ENCODE assay signal across 16 cellular contexts in the genomic region with DNA sequence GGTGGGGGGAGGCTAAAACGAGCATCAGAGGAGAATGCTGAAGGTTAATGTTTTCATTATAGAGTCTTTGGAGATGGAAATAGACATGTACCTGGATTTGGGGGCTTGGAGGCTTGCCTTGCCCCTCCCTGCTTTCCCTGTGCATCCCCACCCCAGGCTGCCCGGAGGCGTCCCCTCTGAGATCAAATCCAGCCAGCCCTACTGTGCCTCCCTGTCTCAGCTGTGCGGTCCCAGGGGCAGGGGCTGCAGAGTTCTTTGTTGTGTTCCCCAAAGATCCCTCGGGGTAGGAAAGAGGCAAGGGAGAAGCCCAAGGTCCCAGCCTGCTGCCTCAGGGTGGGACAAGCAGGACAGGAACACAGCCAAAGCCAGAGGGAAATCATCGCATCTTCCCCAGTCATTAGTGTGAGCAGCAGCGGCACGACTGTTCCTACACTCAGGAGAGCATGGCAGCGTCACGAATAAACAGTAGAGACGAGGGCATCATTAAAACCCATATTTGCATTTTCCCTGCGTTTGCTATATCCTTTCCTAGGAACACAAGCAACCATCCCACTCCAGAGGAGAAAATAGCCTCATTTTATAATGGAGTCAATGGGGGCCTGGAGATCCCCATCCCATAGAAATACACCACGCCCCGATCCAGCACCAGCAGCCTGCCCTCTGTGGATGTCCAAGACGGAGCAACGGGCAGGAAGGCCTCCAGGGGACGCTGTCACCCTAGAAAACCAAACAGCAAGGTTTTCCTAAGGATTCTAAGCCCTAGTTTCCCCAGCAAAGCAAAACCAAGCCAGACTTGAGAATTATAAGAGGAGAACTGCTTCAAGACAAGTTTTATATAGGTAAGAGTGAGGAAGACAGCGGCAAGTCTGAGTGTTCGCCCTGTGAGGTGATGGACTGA. TPM values are rescaled to one million over a fixed set of nuclear protein-coding genes. Genes with fewer than 3 reads are reported as not detected.
A peak's percentile ranks its signal among the peaks of the same experiment; 100 is the strongest.
DNase-seq lines count a peak whose midpoint lies in the region; ATAC-seq and TF ChIP-seq lines count a peak whose summit lies in the region.
"Had no signal": no experiment of that assay in that cellular context is flagged by ENCODE, and none has a peak within 500 bp of the region (broad histone marks: within the 10 kb centered on the region; RNA-seq: fewer than 3 reads in every experiment).

No MANE protein-coding gene starts in this region.

- no peaks in the 10 kb centered on the region for H3K9me2 ChIP-seq in hepatocyte (replicated peaks; ENCODE audit: insufficient read depth)

- TF ChIP-seq CTCF in 22Rv1 (IDR thresholded peaks at IDR 0.05) (peak; percentile 74), GM12873 (IDR thresholded peaks at IDR 0.05; ENCODE audit: insufficient read depth, low read depth, low read length, missing control alignments) (peak; percentile 49), Panc1 (IDR thresholded peaks at IDR 0.05) (peak; percentile 58), hepatocyte (IDR thresholded peaks at IDR 0.05; ENCODE audit: poor library complexity) (peak; percentile 26)

- intact Hi-C loops in Panc1 (cut with micrococcal nuclease; ENCODE audit: unreplicated experiment), result no loop called here

- H3K27ac ChIP-seq in 22Rv1 (no peak overlapping the region), Panc1 (ENCODE audit: low read length) (no peak overlapping the region), hepatocyte (no peak overlapping the region)
- H3K27ac ChIP-seq: BLaER1, dorsolateral prefrontal cortex, SJSA1 had no signal

- in situ Hi-C loops in Panc1 (cut with HindIII; ENCODE audit: low pct_unique_long_range_greater_than_20kb, low sequenced_read_pairs), result no loop called here

- H3K36me3 ChIP-seq in Panc1 (ENCODE audit: control insufficient read depth, insufficient read depth, low read length) (no peaks in the 10 kb centered on the region), hepatocyte (replicated peaks; ENCODE audit: insufficient read depth, low read depth) (no peaks in the 10 kb centered on the region)
- H3K36me3 ChIP-seq: BLaER1, SJSA1 had no signal

- WGBS in hepatocyte (ENCODE audit: low lambda C conversion rate, missing lambda C conversion rate), result 75% methylated on average over 18 of the region's 19 CpGs

- CTCF ChIA-PET in Panc1 (lab: Charles Lee), result no interaction called here

- no peak for DNase-seq in Panc1 (ENCODE audit: low read depth, low spot score)
- no peak for DNase-seq in hepatocyte (ENCODE audit: low spot score)
- DNase-seq in AG20443 (ENCODE audit: low spot score), result no peak
- DNase-seq in stimulated activated CD4-positive, alpha-beta T cell treated with anti-CD3 and anti-CD28 coated beads, Interleukin-2, amount 100 ng/mL, for 48 hours, result no peak
- DNase-seq in NCI-H446 treated with DMSO at 0.1 percent for 48 hours (lab: John Stamatoyannopoulos, UW), result no peak
- DNase-seq: activated CD4-positive, alpha-beta T cell treated with anti-CD3 and anti-CD28 coated beads, Interleukin-2, amount 50 U/mL, for 4 hours; dorsolateral prefrontal cortex; KBM-7; NCI-H2227 treated with DMSO at 0.1 percent for 48 hours; small intestine; stimulated activated CD8-positive, alpha-beta memory T cell treated with anti-CD3 and anti-CD28 coated beads, Interleukin-4, amount 100 ng/mL, for 48 hours had no signal

- POLR2A ChIA-PET in Panc1 (lab: Charles Lee), result no interaction called here

- H3K4me1 ChIP-seq in Panc1 (ENCODE audit: control insufficient read depth, insufficient read depth, low read length) (no peaks in the 10 kb centered on the region), hepatocyte (ENCODE audit: insufficient read depth) (no peaks in the 10 kb centered on the region)
- H3K4me1 ChIP-seq: BLaER1, SJSA1 had no signal

- BruUV-seq in Panc1 (replicated peaks; lab: Mats Ljungman, UMichigan), result no TSS peak

- H3K79me2 ChIP-seq in hepatocyte, result no peaks in the 10 kb centered on the region

- H3K9me3 ChIP-seq in Panc1 (ENCODE audit: control insufficient read depth, insufficient read depth, low read depth, low read length) (no peaks in the 10 kb centered on the region), hepatocyte (ENCODE audit: low read depth) (no peaks in the 10 kb centered on the region)
- H3K9me3 ChIP-seq: BLaER1, SJSA1 had no signal

- no peak overlapping the region for H3K4me2 ChIP-seq in hepatocyte
- H3K4me2 ChIP-seq: BLaER1 had no signal

- ATAC-seq in Panc1 (no peak; the same call in 1 of the 2 replicates), GM21528 (IDR thresholded peaks at IDR 0.05; ENCODE audit: low FRiP score, unreplicated experiment) (no peak)

- H3K27me3 ChIP-seq in Panc1 (ENCODE audit: control insufficient read depth, insufficient read depth, low read length), result no peaks in the 10 kb centered on the region
- peaks cover 2% of the 10 kb centered on the region for H3K27me3 ChIP-seq in hepatocyte
- H3K27me3 ChIP-seq: dorsolateral prefrontal cortex had no signal

- H2AFZ ChIP-seq in hepatocyte, result no peak overlapping the region

- H4K20me1 ChIP-seq in hepatocyte (ENCODE audit: insufficient read depth, poor library complexity, severe bottlenecking), result no peaks in the 10 kb centered on the region
- H4K20me1 ChIP-seq: BLaER1 had no signal

- H3K4me3 ChIP-seq in Panc1 (ENCODE audit: low read depth in 2 of 2, low read length in 2 of 2), result no peak overlapping the region
- no peak overlapping the region for H3K4me3 ChIP-seq in hepatocyte
- H3K4me3 ChIP-seq: BLaER1, dorsolateral prefrontal cortex, SJSA1 had no signal

RNA-seq across cellular contexts. Expression of a gene that starts 32.4 kb away (rescaled TPM):
- not detected for total RNA-seq in Panc1 (2021; ENCODE audit: unreplicated experiment)
- polyA plus RNA-seq in Panc1 (2012; ENCODE audit: insufficient read length), result not detected
- 0.44 and 1.9 TPM in 2 replicates for total RNA-seq in hepatocyte
- polyA plus RNA-seq in hepatocyte, result 1.0 TPM in 1 of 2 replicates, not detected in the other
- total RNA-seq: SJSA1 had no signal
